20 cellular contexts compared by ENCODE assay signal in the genomic region with DNA sequence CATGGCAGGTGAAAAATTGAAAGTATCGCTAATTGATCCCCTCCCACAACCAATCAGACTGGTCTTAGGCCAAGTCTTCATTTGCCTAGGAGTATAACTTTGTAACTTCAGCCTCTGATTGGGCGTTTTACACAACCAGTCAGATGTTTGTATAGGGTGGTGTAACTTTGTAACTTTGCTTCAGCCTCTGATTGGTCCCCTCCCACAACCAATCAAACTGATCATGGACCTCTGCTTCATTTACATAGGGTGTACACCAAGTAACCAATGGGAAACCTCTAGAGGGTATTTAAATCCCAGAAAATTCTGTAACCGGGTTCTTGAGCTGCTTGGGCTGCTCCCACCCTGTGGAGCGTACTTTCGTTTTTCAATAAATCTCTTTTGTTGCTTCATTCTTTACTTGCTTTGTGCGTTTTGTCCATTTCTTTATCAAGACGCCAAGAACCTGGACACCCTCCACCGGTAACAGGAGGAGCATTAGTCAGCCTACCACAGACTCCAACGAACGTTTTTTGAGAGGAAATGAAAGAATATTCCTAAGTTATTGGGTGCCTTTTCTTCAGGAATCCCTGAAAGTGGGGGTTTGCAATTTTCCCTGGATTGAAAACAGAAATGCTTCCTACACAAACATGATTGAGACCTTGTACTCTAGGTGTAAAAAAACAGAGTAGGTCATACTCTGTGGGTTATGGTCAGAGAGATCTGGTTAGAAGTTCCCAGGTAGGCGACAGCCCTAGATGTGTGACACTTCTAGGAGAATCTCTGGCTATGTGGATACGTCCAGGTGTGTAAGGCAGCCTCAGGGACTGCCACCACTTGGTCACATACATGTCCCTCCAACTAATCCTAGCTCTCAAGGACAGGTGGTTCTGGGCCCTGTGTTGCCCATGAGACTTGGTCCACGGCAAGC. TPM values are rescaled to one million over a fixed set of nuclear protein-coding genes. Genes with fewer than 3 reads are reported as not detected.
A peak's percentile ranks its signal among the peaks of the same experiment; 100 is the strongest.
DNase-seq lines count a peak whose midpoint lies in the region; ATAC-seq and TF ChIP-seq lines count a peak whose summit lies in the region.
"Had no signal": no experiment of that assay in that cellular context is flagged by ENCODE, and none has a peak within 500 bp of the region (broad histone marks: within the 10 kb centered on the region; RNA-seq: fewer than 3 reads in every experiment).

No MANE protein-coding gene starts in this region.

- no peaks in the 10 kb centered on the region for H3K27me3 Mint-ChIP-seq in T-helper 1 cell treated with Interleukin-12 subunit alpha and Interleukin-12 subunit beta and Interleukin-4 antibody, amounts not matched to agents 30 μg/mL and 1 μg/mL, for 36 hours (ENCODE audit: low read depth)
- H3K27me3 Mint-ChIP-seq in endothelial cell (ENCODE audit: unreplicated experiment), result peaks cover 2% of the 10 kb centered on the region
- H3K27me3 Mint-ChIP-seq in progenitor cell of endocrine pancreas, result no peaks in the 10 kb centered on the region

- TF ChIP-seq POLR2A in vagina (IDR thresholded peaks at IDR 0.05), result no peak

- H3K36me3 ChIP-seq in vagina (peaks cover 0 to 4% of the 10 kb centered on the region in 2 donors), MG63 (no peaks in the 10 kb centered on the region)
- H3K36me3 ChIP-seq: neural progenitor cell had no signal

- H3K9me3 Mint-ChIP-seq in T-helper 1 cell treated with Interleukin-12 subunit alpha and Interleukin-12 subunit beta and Interleukin-4 antibody, amounts not matched to agents 30 μg/mL and 1 μg/mL, for 36 hours, result peaks cover 4% of the 10 kb centered on the region
- H3K9me3 Mint-ChIP-seq in endothelial cell (ENCODE audit: unreplicated experiment) (no peaks in the 10 kb centered on the region), progenitor cell of endocrine pancreas (ENCODE audit: low read depth) (no peaks in the 10 kb centered on the region)
- H3K9me3 Mint-ChIP-seq: stimulated activated effector memory CD8-positive, alpha-beta T cell treated with anti-CD3 and anti-CD28 coated beads, Interleukin-12 subunit alpha, Interleukin-12 subunit beta, amount 100 ng/mL, for 72 hours had no signal

- H3K4me3 Mint-ChIP-seq in T-helper 1 cell treated with Interleukin-12 subunit alpha and Interleukin-12 subunit beta and Interleukin-4 antibody, amounts not matched to agents 30 μg/mL and 1 μg/mL, for 36 hours, result peak overlapping the region; percentile 16
- peak overlapping the region; percentile 23 for H3K4me3 Mint-ChIP-seq in endothelial cell (ENCODE audit: unreplicated experiment)
- H3K4me3 Mint-ChIP-seq in progenitor cell of endocrine pancreas (ENCODE audit: low read depth), result no peak overlapping the region
- H3K4me3 Mint-ChIP-seq: CD14-positive monocyte; neural progenitor cell; stimulated activated effector memory CD8-positive, alpha-beta T cell treated with anti-CD3 and anti-CD28 coated beads, Interleukin-12 subunit alpha, Interleukin-12 subunit beta, amount 100 ng/mL, for 72 hours had no signal

- no peak overlapping the region for H3K27ac ChIP-seq in vagina
- H3K27ac ChIP-seq: neural progenitor cell, thoracic aorta had no signal

- no peak overlapping the region for H3K27ac Mint-ChIP-seq in T-helper 1 cell treated with Interleukin-12 subunit alpha and Interleukin-12 subunit beta and Interleukin-4 antibody, amounts not matched to agents 30 μg/mL and 1 μg/mL, for 36 hours
- H3K27ac Mint-ChIP-seq in endothelial cell (ENCODE audit: unreplicated experiment) (no peak overlapping the region), progenitor cell of endocrine pancreas (peak overlapping the region; percentile 5)
- H3K27ac Mint-ChIP-seq: neural progenitor cell; stimulated activated effector memory CD8-positive, alpha-beta T cell treated with anti-CD3 and anti-CD28 coated beads, Interleukin-12 subunit alpha, Interleukin-12 subunit beta, amount 100 ng/mL, for 72 hours had no signal

- intact Hi-C loops in vagina (cut with DNase I), result no loop called here

- H3K36me3 Mint-ChIP-seq in T-helper 1 cell treated with Interleukin-12 subunit alpha and Interleukin-12 subunit beta and Interleukin-4 antibody, amounts not matched to agents 30 μg/mL and 1 μg/mL, for 36 hours (ENCODE audit: low read depth), result peaks cover 9% of the 10 kb centered on the region
- H3K36me3 Mint-ChIP-seq in endothelial cell (ENCODE audit: low read depth, unreplicated experiment), result peaks cover 14% of the 10 kb centered on the region
- H3K36me3 Mint-ChIP-seq in progenitor cell of endocrine pancreas (ENCODE audit: insufficient read depth), result no peaks in the 10 kb centered on the region

- no peak overlapping the region for H3K4me3 ChIP-seq in vagina
- H3K4me3 ChIP-seq in MG63, result no peak overlapping the region
- H3K4me3 ChIP-seq: neural progenitor cell, thoracic aorta had no signal

- no peak for DNase-seq in T-helper 1 cell
- peak; percentile 31 for DNase-seq in SK-MEL-5 (ENCODE audit: low read depth, low spot score)
- no peak for DNase-seq in endothelial cell (ENCODE audit: low spot score)
- no peak for DNase-seq in progenitor cell of endocrine pancreas (ENCODE audit: low spot score, unreplicated experiment)
- no peak for DNase-seq in vagina (ENCODE audit: extremely low spot score in 2 of 2)
- DNase-seq in MG63, result no peak
- DNase-seq: activated CD4-positive, CD25-positive, alpha-beta regulatory T cell treated with anti-CD3 and anti-CD28 coated beads, Interleukin-2, amount 50 U/mL, for 72 hours; activated effector memory CD4-positive, alpha-beta T cell treated with Interleukin-2 at 50 U/mL for 16 hours; hippocampal formation; kidney glomerular epithelial cell; midbrain; NCI-H1092 treated with DMSO at 0.1 percent for 48 hours; NCI-H2107; OCI-M1 had no signal

- no peaks in the 10 kb centered on the region for H3K4me1 ChIP-seq in vagina
- H3K4me1 ChIP-seq: neural progenitor cell had no signal

- H3K9me3 ChIP-seq in vagina (no peaks in the 10 kb centered on the region), MG63 (no peaks in the 10 kb centered on the region)
- H3K9me3 ChIP-seq: thoracic aorta had no signal

- H3K27me3 ChIP-seq in vagina, result no peaks in the 10 kb centered on the region
- no peaks in the 10 kb centered on the region for H3K27me3 ChIP-seq in MG63
- H3K27me3 ChIP-seq: neural progenitor cell had no signal

- no peak for ATAC-seq in GM18868 (IDR thresholded peaks at IDR 0.05; ENCODE audit: unreplicated experiment)
- ATAC-seq: stimulated activated effector memory CD8-positive, alpha-beta T cell treated with anti-CD3 and anti-CD28 coated beads, Interleukin-12 subunit alpha, Interleukin-12 subunit beta, amount 100 ng/mL, for 72 hours had no signal

- H3K4me1 Mint-ChIP-seq in T-helper 1 cell treated with Interleukin-12 subunit alpha and Interleukin-12 subunit beta and Interleukin-4 antibody, amounts not matched to agents 30 μg/mL and 1 μg/mL, for 36 hours (ENCODE audit: low read depth), result peaks cover 18% of the 10 kb centered on the region
- peaks cover 3% of the 10 kb centered on the region for H3K4me1 Mint-ChIP-seq in endothelial cell (ENCODE audit: unreplicated experiment)
- H3K4me1 Mint-ChIP-seq in progenitor cell of endocrine pancreas (ENCODE audit: low read depth), result peaks cover 7% of the 10 kb centered on the region
- H3K4me1 Mint-ChIP-seq: neural progenitor cell had no signal

- in situ Hi-C loops in SK-MEL-5 (cut with HindIII; ENCODE audit: low pct_unique_long_range_greater_than_20kb, low sequenced_read_pairs), result no loop called here

- no peak for TF ChIP-seq CTCF in endothelial cell (IDR thresholded peaks at IDR 0.05; ENCODE audit: unreplicated experiment)
- no peak for TF ChIP-seq CTCF in progenitor cell of endocrine pancreas (IDR thresholded peaks at IDR 0.05; ENCODE audit: unreplicated experiment)
- TF ChIP-seq CTCF in vagina (IDR thresholded peaks at IDR 0.05), result no peak

RNA-seq across cellular contexts. Expression of a gene that starts 5.5 kb away (rescaled TPM):
- 64.8 and 70.7 TPM in 2 replicates for total RNA-seq in SK-MEL-5 (2014; rRNA removed; shearing (Covaris generic))
- 36.2 and 53.0 TPM in 2 replicates for polyA plus RNA-seq in SK-MEL-5 (2015; cell fraction: cytosol; rRNA removed)
- 151 and 170 TPM in 2 replicates for polyA plus RNA-seq in SK-MEL-5 (2015; cell fraction: nucleus; rRNA removed)
- total RNA-seq in endothelial cell (ENCODE audit: unreplicated experiment) (46.8 TPM), progenitor cell of endocrine pancreas (56.7 and 61.3 TPM in 2 replicates), vagina (32.7 TPM)
- total RNA-seq in MG63 (2014; rRNA removed; shearing (Covaris generic); ENCODE audit: low replicate concordance), result 7.7 and 50.2 TPM in 2 replicates
